In the genomic region with DNA sequence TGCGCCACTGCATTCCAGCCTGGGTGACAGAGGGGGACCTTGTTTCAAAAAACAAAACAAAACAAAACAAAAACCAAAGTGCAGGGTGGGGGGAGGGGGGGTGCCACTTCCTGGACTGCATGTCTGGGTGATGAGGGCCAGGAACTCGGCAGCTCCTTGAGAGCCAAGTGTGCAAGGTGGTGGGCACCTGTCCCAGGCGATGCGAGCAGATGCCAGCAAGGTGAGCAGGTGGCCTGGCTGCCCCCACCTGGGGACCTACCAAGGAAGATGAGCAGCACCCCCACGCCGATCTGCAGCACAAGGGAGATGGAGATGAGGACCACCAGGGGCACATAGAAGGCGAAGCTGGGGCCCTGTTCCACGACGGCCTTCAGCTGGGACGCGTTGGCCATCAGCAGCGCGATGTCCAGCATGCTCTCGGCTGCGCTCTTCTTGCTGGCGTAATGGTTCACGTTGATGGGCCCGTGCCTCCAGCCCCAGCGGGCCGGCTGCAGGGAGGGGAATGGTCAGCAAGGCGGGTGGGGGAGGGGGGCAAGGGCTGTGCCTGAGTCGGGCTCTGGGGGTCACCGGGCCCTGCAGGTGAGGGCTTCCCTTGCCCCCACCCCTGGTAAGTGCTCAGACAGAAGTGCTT, we compare ENCODE assay signal across 9 cellular contexts. TPM values are rescaled to one million over a fixed set of nuclear protein-coding genes. Genes with fewer than 3 reads are reported as not detected.
A peak's percentile ranks its signal among the peaks of the same experiment; 100 is the strongest.
DNase-seq lines count a peak whose midpoint lies in the region; ATAC-seq, FAIRE-seq and TF ChIP-seq lines count a peak whose summit lies in the region.
"Had no signal": no experiment of that assay in that cellular context is flagged by ENCODE, and none has a peak within 500 bp of the region (broad histone marks: within the 10 kb centered on the region; RNA-seq: fewer than 3 reads in every experiment).

No MANE protein-coding gene starts in this region.

- H3K4me2 ChIP-seq in hepatocyte, result peak overlapping the region; percentile 48

- H3K9me3 ChIP-seq in hepatocyte (ENCODE audit: low read depth) (no peaks in the 10 kb centered on the region), sigmoid colon (no peaks in the 10 kb centered on the region)

- no peaks in the 10 kb centered on the region for H3K9me2 ChIP-seq in hepatocyte (replicated peaks; ENCODE audit: insufficient read depth)

- H2AFZ ChIP-seq in hepatocyte, result no peak overlapping the region

- no peak for TF ChIP-seq EP300 in sigmoid colon (IDR thresholded peaks at IDR 0.05)

- no peak for FAIRE-seq in RCC 7860 (lab: Jason Lieb, UNC)

- 95% methylated on average over 20 of the region's 23 CpGs for WGBS in hepatocyte (ENCODE audit: low lambda C conversion rate, missing lambda C conversion rate)
- 88 to 92% methylated on average over 23 of the region's 23 CpGs for WGBS in sigmoid colon, 2 donors

- H3K27me3 ChIP-seq in GM06990 (replicated peaks; ENCODE audit: control insufficient read depth, insufficient read depth, low read length) (no peaks in the 10 kb centered on the region), hepatocyte (no peaks in the 10 kb centered on the region), sigmoid colon (no peaks in the 10 kb centered on the region)

- H4K20me1 ChIP-seq in hepatocyte (ENCODE audit: insufficient read depth, poor library complexity, severe bottlenecking), result peaks cover 10% of the 10 kb centered on the region

- CTCF ChIA-PET in activated B cell treated with CpG ODN at 0.5 μM for 24 hours (lab: Charles Lee), result no interaction called here

- TF ChIP-seq POLR2A in sigmoid colon (IDR thresholded peaks at IDR 0.05), result no peak

- H3K79me2 ChIP-seq in hepatocyte, result peaks cover 38% of the 10 kb centered on the region

- H3K36me3 ChIP-seq in GM06990 (ENCODE audit: control insufficient read depth, insufficient read depth, low read length), result no peaks in the 10 kb centered on the region; the same call in 1 of the 2 replicates
- H3K36me3 ChIP-seq in hepatocyte (replicated peaks; ENCODE audit: insufficient read depth, low read depth), result no peaks in the 10 kb centered on the region
- H3K36me3 ChIP-seq in sigmoid colon, result peaks cover 5 to 45% (median 20%) of the 10 kb centered on the region in 4 donors

- DNase-seq in GM06990 (ENCODE audit: extremely low read depth, insufficient read length) (peak; percentile 6), activated B cell treated with CpG ODN at 0.5 μM for 24 hours (peak; percentile 12), hepatocyte (ENCODE audit: low spot score) (no peak), sigmoid colon (peak; percentile 67), RCC 7860 (ENCODE audit: low spot score) (no peak), NCI-H128 (lab: John Stamatoyannopoulos, UW; ENCODE audit: unreplicated experiment) (no peak), NOMO-1 treated with dmso at 0.1 percent for 144 hours (lab: John Stamatoyannopoulos, UW; ENCODE audit: unreplicated experiment) (no peak)
- DNase-seq: cerebellar nuclear complex had no signal

- H3K4me1 Mint-ChIP-seq in activated B cell treated with CpG ODN at 0.5 μM for 24 hours, result peaks cover 20% of the 10 kb centered on the region

- H3K4me3 ChIP-seq in GM06990 (replicated peaks; ENCODE audit: low read depth, low read length) (no peak overlapping the region), hepatocyte (no peak overlapping the region), sigmoid colon (peak overlapping the region in 2 of 4 donors; percentile 9 to 10)

- peaks cover 5% of the 10 kb centered on the region for H3K36me3 Mint-ChIP-seq in activated B cell treated with CpG ODN at 0.5 μM for 24 hours (ENCODE audit: low read depth)

- POLR2A ChIA-PET in activated B cell treated with CpG ODN at 0.5 μM for 24 hours (lab: Charles Lee), result interaction anchor here (1.0 kb wide), 1 partner anchor 9 kb away, joined by 3 read pairs; no protein-coding TSS in a partner anchor

- H3K27ac ChIP-seq in hepatocyte, result peak overlapping the region; percentile 57
- H3K27ac ChIP-seq in sigmoid colon, result peak overlapping the region; percentile 89 to 100 (median 98)

- H3K27ac Mint-ChIP-seq in activated B cell treated with CpG ODN at 0.5 μM for 24 hours, result no peak overlapping the region

- no peak for ATAC-seq in activated B cell treated with CpG ODN at 0.5 μM for 24 hours (ENCODE audit: low read depth)
- no peak for ATAC-seq in HG02623 (IDR thresholded peaks at IDR 0.05; ENCODE audit: unreplicated experiment)

- intact Hi-C loops in activated B cell treated with CpG ODN at 0.5 μM for 24 hours (cut with micrococcal nuclease) (no loop called here), sigmoid colon (cut with DNase I) (no loop called here)

- no peaks in the 10 kb centered on the region for H3K27me3 Mint-ChIP-seq in activated B cell treated with CpG ODN at 0.5 μM for 24 hours

- no peaks in the 10 kb centered on the region for H3K9me3 Mint-ChIP-seq in activated B cell treated with CpG ODN at 0.5 μM for 24 hours

- peaks cover 17% of the 10 kb centered on the region for H3K4me1 ChIP-seq in hepatocyte (ENCODE audit: insufficient read depth)
- peaks cover 0 to 61% (median 58%) of the 10 kb centered on the region in 4 donors for H3K4me1 ChIP-seq in sigmoid colon

- no peak overlapping the region for H3K4me3 Mint-ChIP-seq in activated B cell treated with CpG ODN at 0.5 μM for 24 hours

- TF ChIP-seq CTCF in GM06990 (IDR thresholded peaks at IDR 0.05; ENCODE audit: insufficient read depth, low read length, poor library complexity, severe bottlenecking), result no peak
- TF ChIP-seq CTCF in activated B cell treated with CpG ODN at 0.5 μM for 24 hours (IDR thresholded peaks at IDR 0.05), result no peak
- TF ChIP-seq CTCF in hepatocyte (IDR thresholded peaks at IDR 0.05; ENCODE audit: poor library complexity), result no peak
- TF ChIP-seq CTCF in sigmoid colon (IDR thresholded peaks at IDR 0.05), result no peak

RNA-seq across cellular contexts. Expression of a gene that starts 7.8 kb away (rescaled TPM):
- total RNA-seq in activated B cell treated with CpG ODN at 0.5 μM for 24 hours, result 10.2 and 11.0 TPM in 2 replicates
- total RNA-seq in hepatocyte, result 55.4 and 67.9 TPM in 2 replicates
- polyA plus RNA-seq in hepatocyte, result 114 and 135 TPM in 2 replicates
- total RNA-seq in sigmoid colon, result 100 to 1,000 TPM in 1 of 4 donors, 10 to 100 TPM in 3; 56.5 to 116 (median 69.6) TPM
- polyA plus RNA-seq in sigmoid colon, result 10 to 100 TPM; 28.9 to 58.7 (median 53.5) TPM

RNA-seq across cellular contexts. Expression of a gene that starts 30.2 kb away (rescaled TPM):
- total RNA-seq in activated B cell treated with CpG ODN at 0.5 μM for 24 hours (13.7 and 15.6 TPM in 2 replicates), hepatocyte (45.3 and 51.3 TPM in 2 replicates), sigmoid colon (10 to 100 TPM; 51.2 to 88.4 (median 85.0) TPM)
- polyA plus RNA-seq in hepatocyte (67.5 and 72.1 TPM in 2 replicates), sigmoid colon (10 to 100 TPM; 56.8 to 87.2 (median 66.1) TPM)

RNA-seq across cellular contexts. Expression of a gene that starts 57.7 kb away (rescaled TPM):
- total RNA-seq in activated B cell treated with CpG ODN at 0.5 μM for 24 hours (0.24 TPM in 1 of 2 replicates, not detected in the other), hepatocyte (6.2 and 8.9 TPM in 2 replicates), sigmoid colon (10 to 100 TPM; 16.0 to 95.8 (median 29.0) TPM)
- polyA plus RNA-seq in hepatocyte (13.5 and 19.9 TPM in 2 replicates), sigmoid colon (10 to 100 TPM; 12.6 to 80.1 (median 19.0) TPM)

Comparison
In these comparisons a context has a peak if more than half of its experiments do, and no peak if none do; other contexts are left out.
1. DNase-seq: peak in GM06990 (single experiment), activated B cell treated with CpG ODN at 0.5 μM for 24 hours (single experiment) and sigmoid colon (single experiment); none in hepatocyte (single experiment), RCC 7860 (single experiment), NCI-H128 (single experiment) and NOMO-1 treated with dmso at 0.1 percent for 144 hours (single experiment).